ENCODE assay signal across 31 cellular contexts in genomic region chr1:78892251-78892650, GRCh38.
DNase-seq lines count a peak whose midpoint lies in the region; ATAC-seq and TF ChIP-seq lines count a peak whose summit lies in the region.
"Had no signal": no experiment of that assay in that cellular context is flagged by ENCODE, and none has a peak within 500 bp of the region (broad histone marks: within the 10 kb centered on the region; RNA-seq: fewer than 3 reads in every experiment).

No MANE protein-coding gene starts in this region.

- no peak overlapping the region for H3K4me3 ChIP-seq in AG09309 (ENCODE audit: control insufficient read depth, low read depth, low read length)
- H3K4me3 ChIP-seq in HFF-Myc (replicated peaks; ENCODE audit: low read depth, low read length) = no peak overlapping the region
- no peak overlapping the region for H3K4me3 ChIP-seq in mammary epithelial cell (replicated peaks in 1 of 3; ENCODE audit: insufficient read depth in 1 of 3, low read depth in 2 of 3, low read length in 3 of 3)
- H3K4me3 ChIP-seq in spleen = no peak overlapping the region
- H3K4me3 ChIP-seq: hepatocyte, left ventricle myocardium inferior, Peyer's patch, right lobe of liver, SJCRH30 had no signal

- no peak overlapping the region for H3K4me3 Mint-ChIP-seq in activated naive CD4-positive, alpha-beta T cell treated with anti-CD3 and anti-CD28 coated beads, Interleukin-2, amount 10 ng/mL, durations not matched to agents 7 days and 5 days
- H3K4me3 Mint-ChIP-seq: activated CD4-positive, alpha-beta T cell treated with anti-CD3 and anti-CD28 coated beads, Interleukin-2, amount 10 ng/mL, durations not matched to agents 7 days and 5 days; activated CD8-positive, alpha-beta memory T cell treated with anti-CD3 and anti-CD28 coated beads, Interleukin-2, amount 10 ng/mL, durations not matched to agents 7 days and 5 days; activated naive CD8-positive, alpha-beta T cell treated with anti-CD3 and anti-CD28 coated beads, Interleukin-2, amount 50 U/mL, for 24 hours; CD4-positive, CD25-positive, alpha-beta regulatory T cell; immature natural killer cell; natural killer cell treated with Interleukin-12 subunit alpha and Interleukin-12 subunit beta and Interleukin-15 and Interleukin-18, amount 100 ng/mL, for 72 hours had no signal

- H3K27ac ChIP-seq in mammary epithelial cell (ENCODE audit: insufficient read depth, low read depth, low read length) (no peak overlapping the region), spleen (no peak overlapping the region)
- H3K27ac ChIP-seq: hepatocyte, left ventricle myocardium inferior, Peyer's patch, right lobe of liver, SJCRH30, VCaP had no signal

- no peaks in the 10 kb centered on the region for H3K4me1 Mint-ChIP-seq in activated naive CD4-positive, alpha-beta T cell treated with anti-CD3 and anti-CD28 coated beads, Interleukin-2, amount 10 ng/mL, durations not matched to agents 7 days and 5 days
- H3K4me1 Mint-ChIP-seq: activated CD4-positive, alpha-beta T cell treated with anti-CD3 and anti-CD28 coated beads, Interleukin-2, amount 10 ng/mL, durations not matched to agents 7 days and 5 days; activated CD8-positive, alpha-beta memory T cell treated with anti-CD3 and anti-CD28 coated beads, Interleukin-2, amount 10 ng/mL, durations not matched to agents 7 days and 5 days; activated naive CD8-positive, alpha-beta T cell treated with anti-CD3 and anti-CD28 coated beads, Interleukin-2, amount 50 U/mL, for 24 hours; CD4-positive, CD25-positive, alpha-beta regulatory T cell; immature natural killer cell had no signal

- no peaks in the 10 kb centered on the region for H3K4me1 ChIP-seq in mammary epithelial cell (ENCODE audit: insufficient read depth, low read length)
- no peaks in the 10 kb centered on the region for H3K4me1 ChIP-seq in spleen
- H3K4me1 ChIP-seq: left ventricle myocardium inferior, Peyer's patch, right lobe of liver, SJCRH30 had no signal

- intact Hi-C loops in mammary epithelial cell (cut with micrococcal nuclease) (no loop called here), spleen (cut with DNase I; ENCODE audit: low total_unique reads) (no loop called here)

- no peaks in the 10 kb centered on the region for H3K27me3 ChIP-seq in mammary epithelial cell (ENCODE audit: insufficient read depth, low read length)
- H3K27me3 ChIP-seq in spleen (replicated peaks in 1 of 7) = no peaks in the 10 kb centered on the region
- H3K27me3 ChIP-seq: hepatocyte, Peyer's patch, right lobe of liver, SJCRH30 had no signal

- H3K79me2 ChIP-seq in mammary epithelial cell (ENCODE audit: insufficient read depth, low read length) = no peaks in the 10 kb centered on the region
- H3K79me2 ChIP-seq: hepatocyte had no signal

- H4K20me1 ChIP-seq in mammary epithelial cell (ENCODE audit: insufficient read depth, low read length) = no peaks in the 10 kb centered on the region

- no peak overlapping the region for H2AFZ ChIP-seq in mammary epithelial cell (ENCODE audit: low read depth, low read length)
- H2AFZ ChIP-seq: hepatocyte had no signal

- H3K36me3 ChIP-seq in mammary epithelial cell (ENCODE audit: insufficient read depth, low read length) (no peaks in the 10 kb centered on the region), spleen (no peaks in the 10 kb centered on the region)
- H3K36me3 ChIP-seq: left ventricle myocardium inferior, Peyer's patch, right lobe of liver, SJCRH30 had no signal

- BruUV-seq in mammary epithelial cell (replicated peaks; lab: Mats Ljungman, UMichigan) = no TSS peak

- H3K27ac Mint-ChIP-seq in activated naive CD4-positive, alpha-beta T cell treated with anti-CD3 and anti-CD28 coated beads, Interleukin-2, amount 10 ng/mL, durations not matched to agents 7 days and 5 days = no peak overlapping the region
- H3K27ac Mint-ChIP-seq: activated CD4-positive, alpha-beta T cell treated with anti-CD3 and anti-CD28 coated beads, Interleukin-2, amount 10 ng/mL, durations not matched to agents 7 days and 5 days; activated CD8-positive, alpha-beta memory T cell treated with anti-CD3 and anti-CD28 coated beads, Interleukin-2, amount 10 ng/mL, durations not matched to agents 7 days and 5 days; activated naive CD8-positive, alpha-beta T cell treated with anti-CD3 and anti-CD28 coated beads, Interleukin-2, amount 50 U/mL, for 24 hours; activated T-helper 2 cell treated with anti-CD3 and anti-CD28 coated beads, Interferon-gamma antibody, Interleukin-2, Interleukin-4, amounts not matched to agents 10 μg/mL and 5 μg/mL and 100 μg/mL, durations not matched to agents 14 hours and 24 hours and 36 hours; CD4-positive, CD25-positive, alpha-beta regulatory T cell; immature natural killer cell; natural killer cell treated with Interleukin-12 subunit alpha and Interleukin-12 subunit beta and Interleukin-15 and Interleukin-18, amount 100 ng/mL, for 72 hours had no signal

- H3K9me3 ChIP-seq in mammary epithelial cell (replicated peaks; ENCODE audit: insufficient read depth, low read length) = no peaks in the 10 kb centered on the region
- no peaks in the 10 kb centered on the region for H3K9me3 ChIP-seq in spleen
- H3K9me3 ChIP-seq: left ventricle myocardium inferior, Peyer's patch, right lobe of liver, SJCRH30 had no signal

- no peaks in the 10 kb centered on the region for H3K9me3 Mint-ChIP-seq in activated naive CD4-positive, alpha-beta T cell treated with anti-CD3 and anti-CD28 coated beads, Interleukin-2, amount 10 ng/mL, durations not matched to agents 7 days and 5 days
- H3K9me3 Mint-ChIP-seq: activated CD4-positive, alpha-beta T cell treated with anti-CD3 and anti-CD28 coated beads, Interleukin-2, amount 10 ng/mL, durations not matched to agents 7 days and 5 days; activated naive CD8-positive, alpha-beta T cell treated with anti-CD3 and anti-CD28 coated beads, Interleukin-2, amount 50 U/mL, for 24 hours; activated T-helper 2 cell treated with anti-CD3 and anti-CD28 coated beads, Interferon-gamma antibody, Interleukin-2, Interleukin-4, amounts not matched to agents 10 μg/mL and 5 μg/mL and 100 μg/mL, durations not matched to agents 14 hours and 24 hours and 36 hours; natural killer cell treated with Interleukin-12 subunit alpha and Interleukin-12 subunit beta and Interleukin-15 and Interleukin-18, amount 100 ng/mL, for 72 hours had no signal

- no peaks in the 10 kb centered on the region for H3K36me3 Mint-ChIP-seq in activated naive CD4-positive, alpha-beta T cell treated with anti-CD3 and anti-CD28 coated beads, Interleukin-2, amount 10 ng/mL, durations not matched to agents 7 days and 5 days
- H3K36me3 Mint-ChIP-seq: activated CD8-positive, alpha-beta memory T cell treated with anti-CD3 and anti-CD28 coated beads, Interleukin-2, amount 10 ng/mL, durations not matched to agents 7 days and 5 days; CD4-positive, CD25-positive, alpha-beta regulatory T cell; immature natural killer cell; natural killer cell treated with Interleukin-12 subunit alpha and Interleukin-12 subunit beta and Interleukin-15 and Interleukin-18, amount 100 ng/mL, for 72 hours had no signal

- no peak for TF ChIP-seq POLR2A in spleen (IDR thresholded peaks at IDR 0.05)

- no peak overlapping the region for H3K9ac ChIP-seq in mammary epithelial cell (ENCODE audit: insufficient read depth, low read length)

- peak; percentile 20 for DNase-seq in AG09309 (ENCODE audit: low read depth)
- peak; percentile 2 for DNase-seq in HFF-Myc (ENCODE audit: extremely low read depth, low read depth)
- peak; percentile 8 for DNase-seq in mammary epithelial cell
- DNase-seq in iris pigment epithelial cell (ENCODE audit: low read depth) = peak; percentile 32
- no peak for DNase-seq in spleen
- no peak for DNase-seq in activated naive CD4-positive, alpha-beta T cell treated with anti-CD3 and anti-CD28 coated beads, Interleukin-2, amount 10 ng/mL, durations not matched to agents 7 days and 5 days
- no peak for DNase-seq in C1 segment of cervical spinal cord (lab: John Stamatoyannopoulos, UW)
- DNase-seq: activated CD4-positive, alpha-beta T cell treated with anti-CD3 and anti-CD28 coated beads, Interleukin-2, amount 10 ng/mL, durations not matched to agents 7 days and 5 days; activated CD8-positive, alpha-beta memory T cell treated with anti-CD3 and anti-CD28 coated beads, Interleukin-2, amount 10 ng/mL, durations not matched to agents 7 days and 5 days; activated naive CD8-positive, alpha-beta T cell treated with anti-CD3 and anti-CD28 coated beads, Interleukin-2, amount 50 U/mL, for 24 hours; CD4-positive, CD25-positive, alpha-beta regulatory T cell; foreskin melanocyte; GDM1; immature natural killer cell; Kasumi-1; left ventricle myocardium inferior; midbrain; NCI-H1105 treated with DMSO at 0.1 percent for 48 hours; NCI-H2081; NK-92 treated with Interleukin-12 subunit alpha and Interleukin-12 subunit beta, amount 100 ng/mL, for 24 hours; Peyer's patch; right lobe of liver; SJCRH30; stimulated activated CD4-positive, alpha-beta T cell treated with anti-CD3 and anti-CD28 coated beads, Interleukin-15, amount 100 ng/mL, for 24 hours; stimulated activated CD8-positive, alpha-beta memory T cell treated with anti-CD3 and anti-CD28 coated beads, Interleukin-4, amount 100 ng/mL, for 48 hours; T-helper 2 cell had no signal

- WGBS in mammary epithelial cell (ENCODE audit: low coverage, missing lambda C conversion rate) = 75% methylated on average over 2 of the region's 2 CpGs
- WGBS in spleen, 5 donors = 84 to 92% (median 88%) methylated on average over 2 of the region's 2 CpGs

- no peak for ATAC-seq in HG03460 (IDR thresholded peaks at IDR 0.05; ENCODE audit: unreplicated experiment)
- ATAC-seq: activated CD8-positive, alpha-beta memory T cell treated with anti-CD3 and anti-CD28 coated beads, Interleukin-2, amount 10 ng/mL, durations not matched to agents 7 days and 5 days; activated naive CD8-positive, alpha-beta T cell treated with anti-CD3 and anti-CD28 coated beads, Interleukin-2, amount 50 U/mL, for 24 hours; natural killer cell treated with Interleukin-12 subunit alpha and Interleukin-12 subunit beta and Interleukin-15 and Interleukin-18, amount 100 ng/mL, for 72 hours; right lobe of liver had no signal

- dilution Hi-C loops in mammary epithelial cell (cut with HindIII; ENCODE audit: low sequenced_read_pairs) = no loop called here

- H3K27me3 Mint-ChIP-seq in activated naive CD4-positive, alpha-beta T cell treated with anti-CD3 and anti-CD28 coated beads, Interleukin-2, amount 10 ng/mL, durations not matched to agents 7 days and 5 days = no peaks in the 10 kb centered on the region
- H3K27me3 Mint-ChIP-seq: activated CD4-positive, alpha-beta T cell treated with anti-CD3 and anti-CD28 coated beads, Interleukin-2, amount 10 ng/mL, durations not matched to agents 7 days and 5 days; activated CD8-positive, alpha-beta memory T cell treated with anti-CD3 and anti-CD28 coated beads, Interleukin-2, amount 10 ng/mL, durations not matched to agents 7 days and 5 days; activated naive CD8-positive, alpha-beta T cell treated with anti-CD3 and anti-CD28 coated beads, Interleukin-2, amount 50 U/mL, for 24 hours; CD4-positive, CD25-positive, alpha-beta regulatory T cell; natural killer cell treated with Interleukin-12 subunit alpha and Interleukin-12 subunit beta and Interleukin-15 and Interleukin-18, amount 100 ng/mL, for 72 hours had no signal

- TF ChIP-seq CTCF in AG09309 (IDR thresholded peaks at IDR 0.05; ENCODE audit: control insufficient read depth, insufficient read depth, low read depth, low read length, missing control alignments) = no peak
- TF ChIP-seq CTCF in HFF-Myc (IDR thresholded peaks at IDR 0.05; ENCODE audit: low read depth, low read length, missing control alignments) = no peak
- TF ChIP-seq CTCF in mammary epithelial cell (conservative IDR thresholded peaks at IDR 0.05 in 1 of 2, IDR thresholded peaks at IDR 0.05 in 1 of 2; ENCODE audit: extremely low read depth in 1 of 2, insufficient read depth in 1 of 2, low read depth in 1 of 2, low read length in 2 of 2) = no peak
- no peak for TF ChIP-seq CTCF in spleen (IDR thresholded peaks at IDR 0.05 in 8 of 11, conservative IDR thresholded peaks at IDR 0.05 in 3 of 11)

- CTCF ChIA-PET in mammary epithelial cell (lab: Charles Lee; ENCODE audit: low non-redundant PET) = no interaction called here
- CTCF ChIA-PET in activated naive CD4-positive, alpha-beta T cell treated with anti-CD3 and anti-CD28 coated beads, Interleukin-2, amount 10 ng/mL, durations not matched to agents 7 days and 5 days (lab: Charles Lee) = no interaction called here

- in situ Hi-C loops in mammary epithelial cell (cut with MboI; ENCODE audit: low sequenced_read_pairs in 2 of 2) = no loop called here

- no peak overlapping the region for H3K4me2 ChIP-seq in mammary epithelial cell (ENCODE audit: insufficient read depth, low read depth, low read length)
- H3K4me2 ChIP-seq: hepatocyte had no signal

Comparison
In these comparisons a context has a peak if more than half of its experiments do, and no peak if none do; other contexts are left out.
1. DNase-seq: peak in AG09309 (single experiment), HFF-Myc (single experiment), mammary epithelial cell (single experiment) and iris pigment epithelial cell (single experiment); none in spleen (single experiment), activated naive CD4-positive, alpha-beta T cell treated with anti-CD3 and anti-CD28 coated beads, Interleukin-2, amount 10 ng/mL, durations not matched to agents 7 days and 5 days (single experiment) and C1 segment of cervical spinal cord (0 of 14).